In genomic region chrX:96483642-96484160, GRCh38 we compare ENCODE assay signal across 18 cellular contexts.
DNase-seq lines count a peak whose midpoint lies in the region; ATAC-seq, FAIRE-seq and TF ChIP-seq lines count a peak whose summit lies in the region.
"Had no signal": no experiment of that assay in that cellular context is flagged by ENCODE, and none has a peak within 500 bp of the region (broad histone marks: within the 10 kb centered on the region; RNA-seq: fewer than 3 reads in every experiment).

No MANE protein-coding gene starts in this region.

- H3K9me3 ChIP-seq in HUES48 (ENCODE audit: control insufficient read depth, insufficient read depth, low read length) (no peaks in the 10 kb centered on the region), astrocyte (ENCODE audit: insufficient read depth, low read depth, low read length) (no peaks in the 10 kb centered on the region), esophagus squamous epithelium (no peaks in the 10 kb centered on the region)
- H3K9me3 ChIP-seq: Caco-2 had no signal

- no peak for TF ChIP-seq POLR2A in esophagus squamous epithelium (IDR thresholded peaks at IDR 0.05)

- intact Hi-C loops in esophagus squamous epithelium (cut with DNase I): no loop called here
- intact Hi-C loops in left ventricle myocardium superior (cut with micrococcal nuclease): no loop called here

- H2AFZ ChIP-seq in GM23338 (no peak overlapping the region), astrocyte (ENCODE audit: low read depth, low read length) (no peak overlapping the region)
- H2AFZ ChIP-seq: GM23248 had no signal

- peaks cover 16% of the 10 kb centered on the region for H3K36me3 Mint-ChIP-seq in GM23338 (ENCODE audit: low read depth)
- no peaks in the 10 kb centered on the region for H3K36me3 Mint-ChIP-seq in astrocyte (ENCODE audit: low read depth, unreplicated experiment)
- H3K36me3 Mint-ChIP-seq: CD8-positive, alpha-beta memory T cell; IgD-negative memory B cell had no signal

- no peak overlapping the region for H3K4me2 ChIP-seq in GM23338
- H3K4me2 ChIP-seq in astrocyte (ENCODE audit: low read length): no peak overlapping the region
- H3K4me2 ChIP-seq: BLaER1 had no signal

- H3K27me3 ChIP-seq in GM23338 (ENCODE audit: insufficient read depth) (no peaks in the 10 kb centered on the region), HUES48 (ENCODE audit: control insufficient read depth, insufficient read depth, low read length) (0 out of 2 replicates have a peak, but pooled peaks cover 3% of the 10 kb centered on the region), astrocyte (ENCODE audit: insufficient read depth, low read length) (no peaks in the 10 kb centered on the region), esophagus squamous epithelium (no peaks in the 10 kb centered on the region)

- peak; percentile 55 for FAIRE-seq in astrocyte (lab: Jason Lieb, UNC)

- TF ChIP-seq CTCF in GM23338 (conservative IDR thresholded peaks at IDR 0.05; ENCODE audit: low read depth in 2 of 2): no peak
- no peak for TF ChIP-seq CTCF in astrocyte (IDR thresholded peaks at IDR 0.05; ENCODE audit: insufficient read depth, low read depth, low read length)
- TF ChIP-seq CTCF in esophagus squamous epithelium (IDR thresholded peaks at IDR 0.05): no peak

- peaks cover 9% of the 10 kb centered on the region; the same call in 2 of the 3 replicates for H3K9me3 Mint-ChIP-seq in GM23338
- H3K9me3 Mint-ChIP-seq in astrocyte (ENCODE audit: unreplicated experiment): no peaks in the 10 kb centered on the region
- H3K9me3 Mint-ChIP-seq: CD8-positive, alpha-beta memory T cell had no signal

- H3K9me2 ChIP-seq in GM23338 (ENCODE audit: insufficient read depth): no peaks in the 10 kb centered on the region

- H4K20me1 ChIP-seq in GM23338 (replicated peaks; ENCODE audit: insufficient read depth): no peaks in the 10 kb centered on the region
- H4K20me1 ChIP-seq in astrocyte (ENCODE audit: insufficient read depth, low read length): no peaks in the 10 kb centered on the region
- H4K20me1 ChIP-seq: BLaER1 had no signal

- H3K9ac ChIP-seq in HUES48 (ENCODE audit: low read depth, low read length): no peak overlapping the region
- H3K9ac ChIP-seq in astrocyte (ENCODE audit: low read length): no peak overlapping the region
- H3K9ac ChIP-seq: BLaER1, GM23248 had no signal

- no peaks in the 10 kb centered on the region for H3F3A ChIP-seq in GM23338 (replicated peaks; ENCODE audit: low read depth)

- no peaks in the 10 kb centered on the region for H3K36me3 ChIP-seq in GM23338 (ENCODE audit: insufficient read depth)
- no peaks in the 10 kb centered on the region for H3K36me3 ChIP-seq in HUES48 (ENCODE audit: control insufficient read depth, insufficient read depth, low read length)
- H3K36me3 ChIP-seq in astrocyte (ENCODE audit: insufficient read depth, low read length): no peaks in the 10 kb centered on the region
- no peaks in the 10 kb centered on the region for H3K36me3 ChIP-seq in esophagus squamous epithelium
- H3K36me3 ChIP-seq: BLaER1 had no signal

- H3K79me2 ChIP-seq in GM23338 (replicated peaks; ENCODE audit: insufficient read depth) (no peaks in the 10 kb centered on the region), astrocyte (ENCODE audit: insufficient read depth, low read length) (no peaks in the 10 kb centered on the region)

- H3K4me1 Mint-ChIP-seq in GM23338 (peaks cover 15% of the 10 kb centered on the region; the same call in 2 of the 3 replicates), astrocyte (ENCODE audit: low read depth, unreplicated experiment) (no peaks in the 10 kb centered on the region)
- H3K4me1 Mint-ChIP-seq: CD8-positive, alpha-beta memory T cell; IgD-negative memory B cell had no signal

- no peaks in the 10 kb centered on the region for H3K27me3 Mint-ChIP-seq in GM23338 (ENCODE audit: insufficient read depth, low read depth, poor library complexity)
- no peaks in the 10 kb centered on the region for H3K27me3 Mint-ChIP-seq in astrocyte (ENCODE audit: low read depth, unreplicated experiment)
- H3K27me3 Mint-ChIP-seq: IgD-negative memory B cell had no signal

- DNase-seq in GM23338 (ENCODE audit: low spot score): peak; percentile 2
- DNase-seq in astrocyte (ENCODE audit: low read depth): no peak
- peak; percentile 4 for DNase-seq in iPS-NIHi11 (ENCODE audit: low spot score)
- no peak for DNase-seq in stimulated activated CD4-positive, alpha-beta T cell treated with anti-CD3 and anti-CD28 coated beads, Interleukin-2, amount 100 ng/mL, for 24 hours
- DNase-seq in esophagus squamous epithelium (lab: John Stamatoyannopoulos, UW): no peak
- DNase-seq in left ventricle myocardium superior: no peak
- DNase-seq: 8988T; AML-193; Caco-2; CD8-positive, alpha-beta memory T cell; GF-D8; GM23248; KG1 had no signal

- H3K4me3 Mint-ChIP-seq in GM23338 (no peak overlapping the region), astrocyte (ENCODE audit: unreplicated experiment) (no peak overlapping the region)
- H3K4me3 Mint-ChIP-seq: CD8-positive, alpha-beta memory T cell; IgD-negative memory B cell had no signal

- H3K4me1 ChIP-seq in GM23338 (ENCODE audit: insufficient read depth) (peaks cover 6% of the 10 kb centered on the region; the same call in 1 of the 2 replicates), HUES48 (ENCODE audit: control insufficient read depth, insufficient read depth, low read length) (peaks cover 15% of the 10 kb centered on the region), astrocyte (ENCODE audit: insufficient read depth, low read length) (no peaks in the 10 kb centered on the region), esophagus squamous epithelium (no peaks in the 10 kb centered on the region)
- H3K4me1 ChIP-seq: BLaER1, Caco-2 had no signal

- H3K27ac Mint-ChIP-seq in GM23338 (peak overlapping the region; percentile 44; the same call in 1 of the 2 replicates), astrocyte (ENCODE audit: unreplicated experiment) (no peak overlapping the region)
- H3K27ac Mint-ChIP-seq: CD8-positive, alpha-beta memory T cell; IgD-negative memory B cell had no signal

- H3K27ac ChIP-seq in GM23338 (ENCODE audit: low read depth) (no peak overlapping the region), HUES48 (ENCODE audit: low read depth, low read length) (peak overlapping the region; percentile 45), astrocyte (ENCODE audit: low read depth, low read length) (no peak overlapping the region), esophagus squamous epithelium (no peak overlapping the region)
- H3K27ac ChIP-seq: BLaER1, GM23248, HL-60 had no signal

- ATAC-seq in GM23338: peak; percentile 31
- no peak for ATAC-seq in left ventricle myocardium superior
- ATAC-seq: HCT116 had no signal

- WGBS in esophagus squamous epithelium, 2 donors: 67 to 93% methylated on average over 2 of the region's 2 CpGs

- H3K4me3 ChIP-seq in GM23338: no peak overlapping the region
- H3K4me3 ChIP-seq in HUES48 (ENCODE audit: low read depth, low read length): no peak overlapping the region
- no peak overlapping the region for H3K4me3 ChIP-seq in astrocyte (ENCODE audit: insufficient read depth, low read depth, low read length)
- H3K4me3 ChIP-seq in esophagus squamous epithelium: no peak overlapping the region
- H3K4me3 ChIP-seq: BLaER1, GM23248 had no signal

TF ChIP-seq in GM23338, 12 proteins besides CTCF, POLR2A, EP300 and RAD21 (continues in another document):
- TF ChIP-seq CREB1 (CRISPR knock-in tag; IDR thresholded peaks at IDR 0.05; ENCODE audit: low read depth): no peak
- TF ChIP-seq STAT1 (IDR thresholded peaks at IDR 0.05; ENCODE audit: unreplicated experiment): no peak
- TF ChIP-seq EZH2phosphoT487 (IDR thresholded peaks at IDR 0.05; ENCODE audit: unreplicated experiment): no peak

Comparison
In these comparisons a context has a peak if more than half of its experiments do, and no peak if none do; other contexts are left out.
1. DNase-seq: peak in GM23338 (single experiment) and iPS-NIHi11 (single experiment); none in astrocyte (single experiment), stimulated activated CD4-positive, alpha-beta T cell treated with anti-CD3 and anti-CD28 coated beads, Interleukin-2, amount 100 ng/mL, for 24 hours (0 of 2), esophagus squamous epithelium (single experiment) and left ventricle myocardium superior (single experiment).